In the genomic region with DNA sequence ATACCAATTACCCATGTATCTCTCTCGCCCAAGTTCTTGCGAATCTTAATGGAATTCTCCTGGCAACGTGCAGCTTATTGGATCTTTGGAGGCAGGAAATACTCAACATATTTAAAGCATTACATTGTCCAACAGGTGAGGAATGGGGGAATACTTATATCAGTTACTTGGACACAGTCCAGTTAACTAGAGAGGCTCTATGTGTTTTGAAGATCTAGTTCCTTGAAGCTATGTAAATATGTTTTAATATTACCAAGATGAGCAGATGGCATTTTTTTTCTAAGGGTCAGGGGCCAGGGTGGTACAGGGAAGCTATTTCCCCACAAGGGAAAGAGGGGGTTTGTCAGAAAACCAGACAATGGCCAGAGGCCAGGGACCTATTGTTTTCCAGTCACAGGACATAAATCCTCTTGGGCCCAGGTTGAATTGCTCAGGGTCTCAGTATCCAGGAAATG, we compare ENCODE assay signal across 17 cellular contexts. TPM values are rescaled to one million over a fixed set of nuclear protein-coding genes. Genes with fewer than 3 reads are reported as not detected.
DNase-seq lines count a peak whose midpoint lies in the region; ATAC-seq, FAIRE-seq and TF ChIP-seq lines count a peak whose summit lies in the region.
"Had no signal": no experiment of that assay in that cellular context is flagged by ENCODE, and none has a peak within 500 bp of the region (broad histone marks: within the 10 kb centered on the region; RNA-seq: fewer than 3 reads in every experiment).

No MANE protein-coding gene starts in this region.

- H3K27ac Mint-ChIP-seq in astrocyte (ENCODE audit: unreplicated experiment), result peak overlapping the region; percentile 85
- H3K27ac Mint-ChIP-seq: activated T-cell treated with anti-CD3 and anti-CD28 coated beads, Interleukin-2, amount 50 U/mL, for 24 hours; naive thymus-derived CD4-positive, alpha-beta T cell had no signal

- no peak for FAIRE-seq in astrocyte (lab: Jason Lieb, UNC)
- peak; percentile 65 for FAIRE-seq in keratinocyte (lab: Jason Lieb, UNC)
- FAIRE-seq: D721Med had no signal

- in situ Hi-C loops in ACHN (cut with HindIII; ENCODE audit: low pct_ligation_motif_present, low pct_unique_long_range_greater_than_20kb, low sequenced_read_pairs), result no loop called here

- H3K9me3 ChIP-seq in astrocyte (ENCODE audit: insufficient read depth, low read depth, low read length) (no peaks in the 10 kb centered on the region), keratinocyte (ENCODE audit: control insufficient read depth, low read depth, low read length) (no peaks in the 10 kb centered on the region)

- H3K9ac ChIP-seq in astrocyte (ENCODE audit: low read length) (no peak overlapping the region), keratinocyte (ENCODE audit: control insufficient read depth, extremely low read depth, insufficient read depth, low read length) (no peak overlapping the region)

- peak; percentile 5; the same call in 1 of the 2 replicates for TF ChIP-seq RAD21 in Ishikawa (IDR thresholded peaks at IDR 0.05; ENCODE audit: low read depth)

- TF ChIP-seq CTCF in astrocyte (IDR thresholded peaks at IDR 0.05; ENCODE audit: insufficient read depth, low read depth, low read length) (no peak), keratinocyte (optimal IDR thresholded peaks at IDR 0.05 in 1 of 3, IDR thresholded peaks at IDR 0.05 in 1 of 3, conservative IDR thresholded peaks at IDR 0.05 in 1 of 3; ENCODE audit: extremely low read depth in 1 of 3, insufficient read depth in 2 of 3, low read length in 3 of 3) (no peak)

- H3K9me3 Mint-ChIP-seq in astrocyte (ENCODE audit: unreplicated experiment), result peaks cover 6% of the 10 kb centered on the region
- H3K9me3 Mint-ChIP-seq: activated T-cell treated with anti-CD3 and anti-CD28 coated beads, Interleukin-2, amount 50 U/mL, for 24 hours had no signal

- H3K4me2 ChIP-seq in astrocyte (ENCODE audit: low read length), result peak overlapping the region; percentile 33
- peak overlapping the region; percentile 75 for H3K4me2 ChIP-seq in keratinocyte (ENCODE audit: control insufficient read depth, extremely low read depth, insufficient read depth, low read depth, low read length)

- peaks cover 8% of the 10 kb centered on the region for H3K4me1 ChIP-seq in astrocyte (ENCODE audit: insufficient read depth, low read length)
- peaks cover 22% of the 10 kb centered on the region for H3K4me1 ChIP-seq in keratinocyte (ENCODE audit: control insufficient read depth, extremely low read depth, insufficient read depth, low read length)

- peaks cover 2% of the 10 kb centered on the region for H3K36me3 Mint-ChIP-seq in astrocyte (ENCODE audit: low read depth, unreplicated experiment)

- dilution Hi-C loops in keratinocyte (cut with MboI; ENCODE audit: extremely low pct_ligation_motif_present, low sequenced_read_pairs), result no loop called here

- H2AFZ ChIP-seq in astrocyte (ENCODE audit: low read depth, low read length) (no peak overlapping the region), keratinocyte (ENCODE audit: control insufficient read depth, low read length) (peak overlapping the region; percentile 78)

- H3K9me1 ChIP-seq in keratinocyte (ENCODE audit: control insufficient read depth, extremely low read depth, insufficient read depth, low read length), result no peaks in the 10 kb centered on the region

- H4K20me1 ChIP-seq in astrocyte (ENCODE audit: insufficient read depth, low read length) (no peaks in the 10 kb centered on the region), keratinocyte (ENCODE audit: control insufficient read depth, extremely low read depth, insufficient read depth, low read length) (no peaks in the 10 kb centered on the region)

- H3K27ac ChIP-seq in astrocyte (ENCODE audit: low read depth, low read length) (no peak overlapping the region), keratinocyte (ENCODE audit: control insufficient read depth, insufficient read depth, low read length) (peak overlapping the region; percentile 52)
- H3K27ac ChIP-seq: heart right ventricle had no signal

- H3K27me3 Mint-ChIP-seq in astrocyte (ENCODE audit: low read depth, unreplicated experiment), result peaks cover 12% of the 10 kb centered on the region

- peaks cover 11% of the 10 kb centered on the region for H3K4me1 Mint-ChIP-seq in astrocyte (ENCODE audit: low read depth, unreplicated experiment)

- H3K27me3 ChIP-seq in astrocyte (ENCODE audit: insufficient read depth, low read length) (no peaks in the 10 kb centered on the region), keratinocyte (ENCODE audit: control insufficient read depth, extremely low read depth, insufficient read depth, low read length) (no peaks in the 10 kb centered on the region)

- DNase-seq in ACHN, result peak; percentile 15
- DNase-seq in astrocyte (ENCODE audit: low read depth), result peak; percentile 59
- no peak for DNase-seq in keratinocyte (ENCODE audit: low read depth, low spot score)
- no peak for DNase-seq in H4 (ENCODE audit: low spot score)
- DNase-seq in mesenteric fat pad (ENCODE audit: low spot score), result no peak
- DNase-seq: activated CD4-positive, alpha-beta T cell treated with anti-CD3 and anti-CD28 coated beads, Interleukin-2, amount 50 U/mL, for 1 hour; activated T-cell treated with anti-CD3 and anti-CD28 coated beads, Interleukin-2, amount 50 U/mL, for 24 hours; AML-193; heart right ventricle; left cardiac atrium; naive thymus-derived CD4-positive, alpha-beta T cell; NCI-H1048; NCI-H2171 had no signal

- H3K4me3 ChIP-seq in astrocyte (ENCODE audit: insufficient read depth, low read depth, low read length), result no peak overlapping the region
- H3K4me3 ChIP-seq in keratinocyte (ENCODE audit: control insufficient read depth in 2 of 3, extremely low read depth in 1 of 3, insufficient read depth in 2 of 3, low read depth in 1 of 3, low read length in 3 of 3), result peak overlapping the region in 2 of 3 experiments; percentile 45 to 49
- H3K4me3 ChIP-seq: heart right ventricle had no signal

- peak; percentile 87 for TF ChIP-seq EP300 in Ishikawa (IDR thresholded peaks at IDR 0.05; ENCODE audit: borderline replicate concordance)

- H3K4me3 Mint-ChIP-seq in astrocyte (ENCODE audit: unreplicated experiment), result no peak overlapping the region
- H3K4me3 Mint-ChIP-seq: activated T-cell treated with anti-CD3 and anti-CD28 coated beads, Interleukin-2, amount 50 U/mL, for 24 hours; naive thymus-derived CD4-positive, alpha-beta T cell had no signal

- no peaks in the 10 kb centered on the region for H3K79me2 ChIP-seq in astrocyte (ENCODE audit: insufficient read depth, low read length)
- no peaks in the 10 kb centered on the region for H3K79me2 ChIP-seq in keratinocyte (ENCODE audit: control insufficient read depth, insufficient read depth, low read length)

- H3K36me3 ChIP-seq in astrocyte (ENCODE audit: insufficient read depth, low read length), result no peaks in the 10 kb centered on the region
- no peaks in the 10 kb centered on the region for H3K36me3 ChIP-seq in keratinocyte (ENCODE audit: control insufficient read depth in 2 of 2, extremely low read depth in 1 of 2, insufficient read depth in 2 of 2, low read length in 2 of 2)
- H3K36me3 ChIP-seq: heart right ventricle had no signal

- ATAC-seq in HG02970 (IDR thresholded peaks at IDR 0.05; ENCODE audit: low FRiP score, unreplicated experiment) (no peak), GM21367 (IDR thresholded peaks at IDR 0.05; ENCODE audit: unreplicated experiment) (no peak)
- ATAC-seq: left cardiac atrium; naive thymus-derived CD4-positive, alpha-beta T cell had no signal

TF ChIP-seq in Ishikawa, 13 proteins besides CTCF, POLR2A, EP300 and RAD21:
- peak; percentile 92 for TF ChIP-seq NFIC (IDR thresholded peaks at IDR 0.05)
- TF ChIP-seq FOXM1 (IDR thresholded peaks at IDR 0.05; ENCODE audit: borderline replicate concordance, low read depth), result peak; percentile 81; the same call in 1 of the 2 replicates
- peak; percentile 90 for TF ChIP-seq TEAD4 (IDR thresholded peaks at IDR 0.05)
- TF ChIP-seq CEBPB (IDR thresholded peaks at IDR 0.05), result no peak
- TF ChIP-seq TCF12 (IDR thresholded peaks at IDR 0.05; ENCODE audit: low read depth), result peak; percentile 93
- no peak for TF ChIP-seq EGR1 (IDR thresholded peaks at IDR 0.05)
- TF ChIP-seq, protein P1, sequence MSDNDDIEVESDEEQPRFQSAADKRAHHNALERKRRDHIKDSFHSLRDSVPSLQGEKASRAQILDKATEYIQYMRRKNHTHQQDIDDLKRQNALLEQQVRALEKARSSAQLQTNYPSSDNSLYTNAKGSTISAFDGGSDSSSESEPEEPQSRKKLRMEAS (IDR thresholded peaks at IDR 0.05), result peak; percentile 55; the same call in 1 of the 2 replicates
- TF ChIP-seq TAF1 (IDR thresholded peaks at IDR 0.05; ENCODE audit: low read depth), result no peak

RNA-seq across cellular contexts. Expression of gene MC5R, which starts 26.8 kb away (rescaled TPM):
- 0.26 and 0.57 TPM in 2 replicates for total RNA-seq in astrocyte
- polyA plus RNA-seq in keratinocyte, result not detected in 3 replicates
- polyA plus RNA-seq in keratinocyte (2011; ENCODE audit: low read depth), result not detected
- not detected in 2 replicates for polyA plus RNA-seq in keratinocyte (2011; cell fraction: cytosol; rRNA removed)
- not detected in 2 replicates for polyA plus RNA-seq in keratinocyte (2011; cell fraction: nucleus; rRNA removed)
- polyA plus RNA-seq in keratinocyte (2012; ENCODE audit: low replicate concordance), result not detected in 2 replicates
- polyA minus RNA-seq in keratinocyte, result not detected in 3 replicates
- polyA minus RNA-seq in keratinocyte (2011; cell fraction: cytosol; rRNA and poly(A)+ RNA removed), result not detected
- not detected in 2 replicates for polyA minus RNA-seq in keratinocyte (2011; cell fraction: nucleus; rRNA and poly(A)+ RNA removed)
- total RNA-seq in H4 (2014; rRNA removed; shearing (Covaris generic)), result 0.10 TPM in 1 of 2 replicates, not detected in the other
- not detected for total RNA-seq in mesenteric fat pad
- total RNA-seq: heart right ventricle; left cardiac atrium; naive thymus-derived CD4-positive, alpha-beta T cell had no signal
- polyA plus RNA-seq: heart right ventricle; naive thymus-derived CD4-positive, alpha-beta T cell had no signal

Comparison
In these comparisons a context has a peak if more than half of its experiments do, and no peak if none do; other contexts are left out.
1. DNase-seq: peak in ACHN (single experiment) and astrocyte (single experiment); none in keratinocyte (single experiment), H4 (single experiment) and mesenteric fat pad (single experiment).